23 cellular contexts compared by ENCODE assay signal in the genomic region with DNA sequence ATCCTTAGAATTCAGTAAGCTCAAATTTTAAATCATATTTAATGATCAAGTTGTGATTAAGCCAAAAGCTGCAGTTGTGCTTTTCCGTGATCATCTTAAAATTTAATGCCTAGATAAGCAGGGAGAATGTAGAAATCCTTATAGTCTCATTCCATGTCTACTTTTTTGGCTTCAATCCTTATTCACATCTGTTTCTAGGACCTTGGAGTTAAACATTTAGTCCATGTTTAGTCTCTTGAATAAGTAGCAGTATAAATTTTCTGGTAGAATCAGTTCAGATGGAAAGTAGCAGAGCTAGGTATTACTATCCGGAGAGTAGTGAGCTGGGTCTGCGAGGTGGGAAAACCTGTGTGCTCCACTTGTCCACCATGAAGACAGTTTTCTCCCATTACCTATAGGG.
"Had no signal": no experiment of that assay in that cellular context is flagged by ENCODE, and none has a peak within 500 bp of the region (broad histone marks: within the 10 kb centered on the region; RNA-seq: fewer than 3 reads in every experiment).

No MANE protein-coding gene starts in this region.

- H3K27ac ChIP-seq: colonic mucosa, epithelial cell of prostate, esophagus squamous epithelium, foreskin keratinocyte, heart right ventricle, left lung, lower lobe of right lung had no signal

- H3K4me1 ChIP-seq: colonic mucosa, esophagus squamous epithelium, foreskin keratinocyte, heart right ventricle, left lung, lower lobe of right lung had no signal

- H3K4me3 Mint-ChIP-seq: central memory CD8-positive, alpha-beta T cell; dendritic cell treated with granulocyte-macrophage colony-stimulating factor and Interleukin-4, amounts not matched to agents 40 ng/mL and 50 ng/mL, for 4 days; effector memory CD8-positive, alpha-beta T cell; endodermal cell had no signal

- H3K4me1 Mint-ChIP-seq: central memory CD8-positive, alpha-beta T cell; endodermal cell had no signal

- DNase-seq: cerebellar nuclear complex; colonic mucosa; cortex of kidney; effector CD8-positive, alpha-beta T cell; effector memory CD8-positive, alpha-beta T cell; endodermal cell; erythroblast; esophagus squamous epithelium; foreskin keratinocyte; glutamatergic neuron; head of caudate nucleus; heart right ventricle; hypothalamus; left cardiac atrium; left lung; left ventricle myocardium superior; lower lobe of right lung; mesenchymal stem cell; midbrain had no signal

- H3K36me3 ChIP-seq: colonic mucosa, esophagus squamous epithelium, gastroesophageal sphincter, heart right ventricle, left lung, lower lobe of right lung had no signal

- H3K9me3 ChIP-seq: colonic mucosa, lower lobe of right lung had no signal

- H3K27me3 Mint-ChIP-seq: dendritic cell treated with granulocyte-macrophage colony-stimulating factor and Interleukin-4, amounts not matched to agents 40 ng/mL and 50 ng/mL, for 4 days had no signal

- H3K9me3 Mint-ChIP-seq: central memory CD8-positive, alpha-beta T cell had no signal

- H3K4me3 ChIP-seq: colonic mucosa, esophagus squamous epithelium, gastroesophageal sphincter, heart right ventricle, left lung, lower lobe of right lung had no signal

- H3K27ac Mint-ChIP-seq: dendritic cell treated with granulocyte-macrophage colony-stimulating factor and Interleukin-4, amounts not matched to agents 40 ng/mL and 50 ng/mL, for 4 days; effector memory CD8-positive, alpha-beta T cell; endodermal cell had no signal

- H3K27me3 ChIP-seq: colonic mucosa, esophagus squamous epithelium, foreskin keratinocyte, gastroesophageal sphincter, heart right ventricle, left lung had no signal
